ENCODE assay signal across 7 cellular contexts in genomic region chr6:105028898-105029297, GRCh38.
"Had no signal": no experiment of that assay in that cellular context is flagged by ENCODE, and none has a peak within 500 bp of the region (broad histone marks: within the 10 kb centered on the region; RNA-seq: fewer than 3 reads in every experiment).

No MANE protein-coding gene starts in this region.

- ATAC-seq: HCT116 had no signal

- H3K27ac ChIP-seq: GM23248 had no signal

- DNase-seq: GM23248, GOT3, H7, KBM-7 had no signal

- FAIRE-seq: HTR-8/SVneo had no signal

- H3K9ac ChIP-seq: GM23248 had no signal

- H3K9me3 ChIP-seq: HAP-1 had no signal

- H2AFZ ChIP-seq: GM23248 had no signal

- H3K4me3 ChIP-seq: GM23248, HAP-1 had no signal
